ENCODE assay signal across 1 cellular context in genomic region chr3:112334709-112335108, GRCh38.
TF ChIP-seq lines count a peak whose summit lies in the region.

No MANE protein-coding gene starts in this region.

TF ChIP-seq in GM23338, 12 proteins besides CTCF, POLR2A, EP300 and RAD21 (continued from another document):
- TF ChIP-seq ZNF462 (CRISPR knock-in tag; IDR thresholded peaks at IDR 0.05) = no peak
- TF ChIP-seq JUNB (IDR thresholded peaks at IDR 0.05; ENCODE audit: unreplicated experiment) = no peak
- no peak for TF ChIP-seq POLR2AphosphoS5 (IDR thresholded peaks at IDR 0.05; ENCODE audit: low read depth)
- TF ChIP-seq REST (IDR thresholded peaks at IDR 0.05; ENCODE audit: unreplicated experiment) = no peak
- TF ChIP-seq EZH2phosphoT487 (IDR thresholded peaks at IDR 0.05; ENCODE audit: unreplicated experiment) = no peak
- TF ChIP-seq STAT1 (IDR thresholded peaks at IDR 0.05; ENCODE audit: unreplicated experiment) = no peak
- TF ChIP-seq ETS1 (IDR thresholded peaks at IDR 0.05) = no peak
- TF ChIP-seq ZNF114 (CRISPR knock-in tag; IDR thresholded peaks at IDR 0.05) = no peak
- no peak for TF ChIP-seq NANOG (IDR thresholded peaks at IDR 0.05; ENCODE audit: borderline replicate concordance)
